In genomic region chr3:186472466-186473008, GRCh38 we compare ENCODE assay signal across 19 cellular contexts.
"Had no signal": no experiment of that assay in that cellular context is flagged by ENCODE, and none has a peak within 500 bp of the region (broad histone marks: within the 10 kb centered on the region; RNA-seq: fewer than 3 reads in every experiment).

No MANE protein-coding gene starts in this region.

- H3K36me3 Mint-ChIP-seq: activated CD8-positive, alpha-beta memory T cell treated with anti-CD3 and anti-CD28 coated beads, Interleukin-2, amount 10 ng/mL, durations not matched to agents 7 days and 5 days; activated naive CD4-positive, alpha-beta T cell treated with anti-CD3 and anti-CD28 coated beads, Interleukin-2, amount 50 U/mL, for 24 hours; natural killer cell; stimulated activated effector memory CD8-positive, alpha-beta T cell treated with anti-CD3 and anti-CD28 coated beads, Interleukin-12 subunit alpha, Interleukin-12 subunit beta, amount 100 ng/mL, for 72 hours had no signal

- H3K4me3 Mint-ChIP-seq: activated CD8-positive, alpha-beta memory T cell treated with anti-CD3 and anti-CD28 coated beads, Interleukin-2, amount 10 ng/mL, durations not matched to agents 7 days and 5 days; activated naive CD4-positive, alpha-beta T cell treated with anti-CD3 and anti-CD28 coated beads, Interleukin-2, amount 50 U/mL, for 24 hours; natural killer cell; stimulated activated effector memory CD8-positive, alpha-beta T cell treated with anti-CD3 and anti-CD28 coated beads, Interleukin-12 subunit alpha, Interleukin-12 subunit beta, amount 100 ng/mL, for 72 hours had no signal

- H3K27me3 ChIP-seq: adrenal gland, left lung, neutrophil, upper lobe of right lung had no signal

- H3K36me3 ChIP-seq: adrenal gland, left lung, neutrophil, thoracic aorta, upper lobe of right lung, WERI-Rb-1 had no signal

- H3K4me3 ChIP-seq: adrenal gland, left lung, thoracic aorta, upper lobe of right lung had no signal

- H3K9me3 Mint-ChIP-seq: activated naive CD4-positive, alpha-beta T cell treated with anti-CD3 and anti-CD28 coated beads, Interleukin-2, amount 50 U/mL, for 24 hours; natural killer cell; stimulated activated effector memory CD8-positive, alpha-beta T cell treated with anti-CD3 and anti-CD28 coated beads, Interleukin-12 subunit alpha, Interleukin-12 subunit beta, amount 100 ng/mL, for 72 hours had no signal

- H3K4me1 ChIP-seq: adrenal gland, left lung, upper lobe of right lung had no signal

- H3K27ac Mint-ChIP-seq: activated CD8-positive, alpha-beta memory T cell treated with anti-CD3 and anti-CD28 coated beads, Interleukin-2, amount 10 ng/mL, durations not matched to agents 7 days and 5 days; activated naive CD4-positive, alpha-beta T cell treated with anti-CD3 and anti-CD28 coated beads, Interleukin-2, amount 50 U/mL, for 24 hours; natural killer cell; stimulated activated effector memory CD8-positive, alpha-beta T cell treated with anti-CD3 and anti-CD28 coated beads, Interleukin-12 subunit alpha, Interleukin-12 subunit beta, amount 100 ng/mL, for 72 hours had no signal

- H3K27ac ChIP-seq: adrenal gland, foreskin keratinocyte, left lung, neutrophil, thoracic aorta, upper lobe of right lung, WERI-Rb-1 had no signal

- DNase-seq: activated CD4-positive, alpha-beta T cell treated with anti-CD3 and anti-CD28 coated beads, Interleukin-2, amount 50 U/mL, for 48 hours; activated CD8-positive, alpha-beta memory T cell treated with anti-CD3 and anti-CD28 coated beads, Interleukin-2, amount 10 ng/mL, durations not matched to agents 7 days and 5 days; activated effector memory CD4-positive, alpha-beta T cell treated with Interleukin-2 at 50 U/mL for 16 hours; activated T-cell treated with anti-CD3 and anti-CD28 coated beads, Interleukin-2, amount 50 U/mL, for 1 hour; adrenal gland; hypothalamus; kidney; left lung; natural killer cell; retina; T1000; upper lobe of right lung had no signal

- H3K9me3 ChIP-seq: adrenal gland, left lung, neutrophil, thoracic aorta, upper lobe of right lung had no signal

- H3K27me3 Mint-ChIP-seq: activated naive CD4-positive, alpha-beta T cell treated with anti-CD3 and anti-CD28 coated beads, Interleukin-2, amount 50 U/mL, for 24 hours had no signal

- H3K4me1 Mint-ChIP-seq: activated naive CD4-positive, alpha-beta T cell treated with anti-CD3 and anti-CD28 coated beads, Interleukin-2, amount 50 U/mL, for 24 hours; natural killer cell; stimulated activated effector memory CD8-positive, alpha-beta T cell treated with anti-CD3 and anti-CD28 coated beads, Interleukin-12 subunit alpha, Interleukin-12 subunit beta, amount 100 ng/mL, for 72 hours had no signal

- ATAC-seq: activated CD8-positive, alpha-beta memory T cell treated with anti-CD3 and anti-CD28 coated beads, Interleukin-2, amount 10 ng/mL, durations not matched to agents 7 days and 5 days; esophagus mucosa; foreskin keratinocyte; left lung; natural killer cell; stimulated activated effector memory CD8-positive, alpha-beta T cell treated with anti-CD3 and anti-CD28 coated beads, Interleukin-12 subunit alpha, Interleukin-12 subunit beta, amount 100 ng/mL, for 72 hours; upper lobe of right lung had no signal
